11 cellular contexts compared by ENCODE assay signal in genomic region chr15:35630570-35630969, GRCh38.
DNase-seq lines count a peak whose midpoint lies in the region; ATAC-seq and TF ChIP-seq lines count a peak whose summit lies in the region.
"Had no signal": no experiment of that assay in that cellular context is flagged by ENCODE, and none has a peak within 500 bp of the region (broad histone marks: within the 10 kb centered on the region; RNA-seq: fewer than 3 reads in every experiment).

No MANE protein-coding gene starts in this region.

- DNase-seq in Calu3: peak; percentile 0
- peak; percentile 90 for DNase-seq in NCI-H69 (lab: John Stamatoyannopoulos, UW)
- peak; percentile 67 for DNase-seq in epithelial cell of proximal tubule (ENCODE audit: low read depth)
- DNase-seq in right lobe of liver: peak in 2 of 3 donors; percentile 23 to 65
- DNase-seq in H9: no peak
- no peak for DNase-seq in NCI-H187 treated with DMSO at 0.1 percent for 48 hours (lab: John Stamatoyannopoulos, UW)
- DNase-seq: brain microvascular endothelial cell had no signal

- H3K27me3 Mint-ChIP-seq in Calu3 (ENCODE audit: unreplicated experiment) (no peaks in the 10 kb centered on the region), H9 (ENCODE audit: low read depth) (no peaks in the 10 kb centered on the region)

- H3K4me3 Mint-ChIP-seq in Calu3 (ENCODE audit: low read depth, unreplicated experiment): no peak overlapping the region
- H3K4me3 Mint-ChIP-seq in H9: no peak overlapping the region

- H2BK15ac ChIP-seq in H9 (ENCODE audit: low read depth, low read length): no peak overlapping the region

- H4K20me1 ChIP-seq in H9 (ENCODE audit: control insufficient read depth, insufficient read depth, insufficient read length): no peaks in the 10 kb centered on the region
- H4K20me1 ChIP-seq: BLaER1 had no signal

- H2BK5ac ChIP-seq in H9 (ENCODE audit: insufficient read length, low read length): no peak overlapping the region

- 29% methylated on average over 3 of the region's 3 CpGs for WGBS in right lobe of liver (ENCODE audit: insufficient coverage, low coverage, low lambda C conversion rate, missing lambda C conversion rate)
- WGBS in H9 (ENCODE audit: extremely low coverage, insufficient read length, low lambda C conversion rate): no CpG with 5 or more reads among the region's 3 CpGs

- H3K9me3 ChIP-seq in right lobe of liver (no peaks in the 10 kb centered on the region), H9 (ENCODE audit: control insufficient read depth, low read depth, low read length) (no peaks in the 10 kb centered on the region)
- H3K9me3 ChIP-seq: BLaER1 had no signal

- H3K27me3 ChIP-seq in right lobe of liver (no peaks in the 10 kb centered on the region), H9 (ENCODE audit: insufficient read depth, low read length) (no peaks in the 10 kb centered on the region)
- H3K27me3 ChIP-seq: BLaER1, brain microvascular endothelial cell had no signal

- no peak overlapping the region for H4K8ac ChIP-seq in H9 (replicated peaks; ENCODE audit: insufficient read length, low read depth, low read length)

- no peak overlapping the region for H3K18ac ChIP-seq in H9 (ENCODE audit: insufficient read length, low read depth, low read length)

- H3K36me3 Mint-ChIP-seq in Calu3 (ENCODE audit: insufficient read depth, unreplicated experiment): no peaks in the 10 kb centered on the region
- no peaks in the 10 kb centered on the region for H3K36me3 Mint-ChIP-seq in H9 (ENCODE audit: insufficient read depth in 1 of 3, low read depth in 3 of 3)

- no peak overlapping the region for H3K4ac ChIP-seq in H9 (ENCODE audit: low read depth, low read length)

- H3K4me3 ChIP-seq in epithelial cell of proximal tubule (ENCODE audit: low read depth, low read length) (no peak overlapping the region), right lobe of liver (no peak overlapping the region)
- H3K4me3 ChIP-seq: BLaER1 had no signal

- no TSS peak for BruUV-seq in Calu3 (replicated peaks; lab: Mats Ljungman, UMichigan)

- H3K9ac ChIP-seq in H9 (ENCODE audit: extremely low read depth, insufficient read length, low read length): no peak overlapping the region
- H3K9ac ChIP-seq: BLaER1 had no signal

- no peak overlapping the region for H3K23ac ChIP-seq in H9 (ENCODE audit: insufficient read length, low read depth, low read length)

- no peak overlapping the region for H3K27ac Mint-ChIP-seq in Calu3 (ENCODE audit: unreplicated experiment)
- peak overlapping the region in 1 of 3 experiments; percentile 15; a peak in 1 of 7 replicates for H3K27ac Mint-ChIP-seq in H9

- TF ChIP-seq CTCF in Calu3 (IDR thresholded peaks at IDR 0.05; ENCODE audit: unreplicated experiment): no peak
- TF ChIP-seq CTCF in epithelial cell of proximal tubule (conservative IDR thresholded peaks at IDR 0.05; ENCODE audit: low read depth, low read length): no peak
- no peak for TF ChIP-seq CTCF in right lobe of liver (IDR thresholded peaks at IDR 0.05)
- no peak for TF ChIP-seq CTCF in H9 (conservative IDR thresholded peaks at IDR 0.05)

- TF ChIP-seq POLR2A in right lobe of liver (IDR thresholded peaks at IDR 0.05): no peak

- H3K9me3 Mint-ChIP-seq in Calu3 (ENCODE audit: low read depth, unreplicated experiment) (no peaks in the 10 kb centered on the region), H9 (no peaks in the 10 kb centered on the region)

- no peak overlapping the region for H3K14ac ChIP-seq in H9 (ENCODE audit: insufficient read depth, low read length)

- H3K27ac ChIP-seq in right lobe of liver (no peak overlapping the region), H9 (ENCODE audit: insufficient read length, low read depth, low read length) (no peak overlapping the region)
- H3K27ac ChIP-seq: BLaER1, brain microvascular endothelial cell had no signal

- peak; percentile 90 to 98 (median 94) for ATAC-seq in right lobe of liver
- no peak for ATAC-seq in HG03439 (IDR thresholded peaks at IDR 0.05; ENCODE audit: unreplicated experiment)
- no peak for ATAC-seq in HG03045 (IDR thresholded peaks at IDR 0.05; ENCODE audit: unreplicated experiment)
- ATAC-seq: activated CD4-positive, CD25-positive, alpha-beta regulatory T cell treated with anti-CD3 and anti-CD28 coated beads, Interleukin-2, amount 50 U/mL, for 24 hours had no signal

- H3K79me2 ChIP-seq in H9 (ENCODE audit: insufficient read depth, low read length): no peaks in the 10 kb centered on the region

- H3T11ph ChIP-seq in H9 (ENCODE audit: low read length): no peak overlapping the region

- H3K56ac ChIP-seq in H9 (ENCODE audit: insufficient read length, low read depth, low read length): no peak overlapping the region

- no peaks in the 10 kb centered on the region for H3K79me1 ChIP-seq in H9 (ENCODE audit: insufficient read depth, low read depth, low read length, poor library complexity, severe bottlenecking)

- intact Hi-C loops in Calu3 (cut with micrococcal nuclease; ENCODE audit: unreplicated experiment): no loop called here
- intact Hi-C loops in right lobe of liver (cut with DNase I): no loop called here

- H4K91ac ChIP-seq in H9 (ENCODE audit: insufficient read length, low read depth, low read length): no peak overlapping the region

- H3K4me1 ChIP-seq in right lobe of liver (peaks cover 0 to 10% (median 2%) of the 10 kb centered on the region in 4 donors), H9 (ENCODE audit: insufficient read depth, low read length) (0 out of 2 replicates have a peak, but pooled peaks cover 2% of the 10 kb centered on the region)
- H3K4me1 ChIP-seq: BLaER1 had no signal

- no peaks in the 10 kb centered on the region for H3K23me2 ChIP-seq in H9 (ENCODE audit: insufficient read length, low read depth, low read length, poor library complexity, severe bottlenecking)

- CTCF ChIA-PET in Calu3 (lab: Charles Lee): no interaction called here

- no peak overlapping the region for H2BK120ac ChIP-seq in H9 (ENCODE audit: low read depth, low read length, poor library complexity, severe bottlenecking)

- H3K36me3 ChIP-seq in right lobe of liver: no peaks in the 10 kb centered on the region
- H3K36me3 ChIP-seq: BLaER1, brain microvascular endothelial cell had no signal

- H4K5ac ChIP-seq in H9 (ENCODE audit: insufficient read length, low read depth, low read length): no peak overlapping the region

- H3K4me2 ChIP-seq in H9 (ENCODE audit: insufficient read depth, insufficient read length, low read length): no peak overlapping the region
- H3K4me2 ChIP-seq: BLaER1 had no signal

- no peak overlapping the region for H2BK20ac ChIP-seq in H9 (ENCODE audit: low read depth, low read length, poor library complexity, severe bottlenecking)

- H2AFZ ChIP-seq in H9 (ENCODE audit: low read length): no peak overlapping the region

- no peak overlapping the region for H2AK5ac ChIP-seq in H9 (ENCODE audit: insufficient read length, low read length)

- no peak overlapping the region for H2BK12ac ChIP-seq in H9 (ENCODE audit: insufficient read length, low read depth, low read length)

- peaks cover 10% of the 10 kb centered on the region for H3K4me1 Mint-ChIP-seq in Calu3 (ENCODE audit: low read depth, unreplicated experiment)
- H3K4me1 Mint-ChIP-seq in H9: peaks cover 18 to 23% of the 10 kb centered on the region in 2 experiments

Comparison
In these comparisons a context has a peak if more than half of its experiments do, and no peak if none do; other contexts are left out.
1. DNase-seq: peak in Calu3 (single experiment), NCI-H69 (single experiment), epithelial cell of proximal tubule (single experiment) and right lobe of liver (2 of 3); none in H9 (single experiment) and NCI-H187 treated with DMSO at 0.1 percent for 48 hours (single experiment).
2. ATAC-seq: peak in right lobe of liver (4 of 4); none in HG03439 (single experiment) and HG03045 (single experiment).